8 cellular contexts compared by ENCODE assay signal in genomic region chr7:134865001-134865845, GRCh38.
DNase-seq lines count a peak whose midpoint lies in the region; ATAC-seq and TF ChIP-seq lines count a peak whose summit lies in the region.

No MANE protein-coding gene starts in this region.

- H3K27me3 Mint-ChIP-seq in endothelial cell (ENCODE audit: unreplicated experiment) = peaks cover 2% of the 10 kb centered on the region

- peak; percentile 1 for DNase-seq in DMS79 treated with DMSO at 0.1 percent for 48 hours (lab: John Stamatoyannopoulos, UW)
- DNase-seq in DMS79 (lab: John Stamatoyannopoulos, UW) = no peak
- peak; percentile 14 for DNase-seq in T follicular helper cell (ENCODE audit: low read depth)
- DNase-seq in endothelial cell (ENCODE audit: low spot score) = no peak
- no peak for DNase-seq in sciatic nerve (ENCODE audit: low spot score)
- no peak for DNase-seq in germinal center (ENCODE audit: low spot score)
- no peak for DNase-seq in LoVo (ENCODE audit: low spot score)

- H3K9me3 Mint-ChIP-seq in endothelial cell (ENCODE audit: unreplicated experiment) = no peaks in the 10 kb centered on the region

- no peak overlapping the region for H3K4me3 Mint-ChIP-seq in endothelial cell (ENCODE audit: unreplicated experiment)

- intact Hi-C loops in sciatic nerve (cut with DNase I) = no loop called here

- TF ChIP-seq CTCF in endothelial cell (IDR thresholded peaks at IDR 0.05; ENCODE audit: unreplicated experiment) = no peak

- H3K4me1 Mint-ChIP-seq in endothelial cell (ENCODE audit: unreplicated experiment) = peaks cover 60% of the 10 kb centered on the region

- ATAC-seq in sciatic nerve (peak; percentile 84), HG02981 (IDR thresholded peaks at IDR 0.05; ENCODE audit: unreplicated experiment) (no peak)

- peaks cover 27% of the 10 kb centered on the region for H3K36me3 Mint-ChIP-seq in endothelial cell (ENCODE audit: low read depth, unreplicated experiment)

- peak overlapping the region; percentile 54 for H3K27ac Mint-ChIP-seq in endothelial cell (ENCODE audit: unreplicated experiment)

Comparison
In these comparisons a context has a peak if more than half of its experiments do, and no peak if none do; other contexts are left out.
1. DNase-seq: peak in DMS79 treated with DMSO at 0.1 percent for 48 hours (single experiment) and T follicular helper cell (single experiment); none in DMS79 (single experiment), endothelial cell (single experiment), sciatic nerve (single experiment), germinal center (single experiment) and LoVo (single experiment).